In genomic region chr10:97774811-97775294, GRCh38 we compare ENCODE assay signal across 21 cellular contexts. TPM values are rescaled to one million over a fixed set of nuclear protein-coding genes. Genes with fewer than 3 reads are reported as not detected.
DNase-seq lines count a peak whose midpoint lies in the region; ATAC-seq, FAIRE-seq and TF ChIP-seq lines count a peak whose summit lies in the region.
"Had no signal": no experiment of that assay in that cellular context is flagged by ENCODE, and none has a peak within 500 bp of the region (broad histone marks: within the 10 kb centered on the region; RNA-seq: fewer than 3 reads in every experiment).

No MANE protein-coding gene starts in this region.

- peaks cover 33% of the 10 kb centered on the region for H3K27me3 Mint-ChIP-seq in MCF 10A (ENCODE audit: insufficient read depth, unreplicated experiment)

- WGBS in small intestine, 3 donors = 19 to 60% (median 32%) methylated on average over 10 of the region's 10 CpGs

- H3K36me3 ChIP-seq in left lung (no peaks in the 10 kb centered on the region), small intestine (ENCODE audit: control insufficient read depth in 2 of 2, insufficient read depth in 2 of 2, low read length in 2 of 2) (no peaks in the 10 kb centered on the region)

- H3K9me3 ChIP-seq in left lung = no peaks in the 10 kb centered on the region
- no peaks in the 10 kb centered on the region for H3K9me3 ChIP-seq in small intestine (ENCODE audit: control insufficient read depth, low read depth)

- no peak overlapping the region for H3K27ac ChIP-seq in left lung
- H3K27ac ChIP-seq in small intestine (ENCODE audit: low read depth in 1 of 2, low read length in 1 of 2) = no peak overlapping the region

- H3K27ac Mint-ChIP-seq in MCF 10A (ENCODE audit: low read depth, unreplicated experiment) = no peak overlapping the region

- H3K36me3 Mint-ChIP-seq in MCF 10A (ENCODE audit: insufficient read depth, unreplicated experiment) = no peaks in the 10 kb centered on the region

- peaks cover 25 to 51% of the 10 kb centered on the region in 2 donors for H3K27me3 ChIP-seq in left lung
- peaks cover 0 to 17% of the 10 kb centered on the region in 2 donors for H3K27me3 ChIP-seq in small intestine (ENCODE audit: control insufficient read depth in 2 of 2, insufficient read depth in 2 of 2, low read length in 2 of 2)

- POLR2A ChIA-PET in MCF 10A (lab: Yijun Ruan, JAX) = interaction anchor here (0.6 to 1.4 kb wide), 2 partner anchors 30 to 86 kb away, joined by 3 read pairs; no protein-coding TSS in a partner anchor

- intact Hi-C loops in MCF 10A (cut with micrococcal nuclease) (no loop called here), left lung (cut with DNase I) (no loop called here)

- ATAC-seq in left lung (peak; percentile 78), omental fat pad (ENCODE audit: low FRiP score) (no peak), HG03039 (IDR thresholded peaks at IDR 0.05; ENCODE audit: unreplicated experiment) (no peak)
- ATAC-seq: K562 had no signal

- DNase-seq in DMS53 treated with DMSO at 0.1 percent for 48 hours (lab: John Stamatoyannopoulos, UW; ENCODE audit: unreplicated experiment) (peak; percentile 31), MCF 10A (ENCODE audit: unreplicated experiment) (peak; percentile 21), left lung (peak in 1 of 2 donors; percentile 65), small intestine (peak; percentile 69), omental fat pad (ENCODE audit: low spot score) (no peak), NCI-H510A treated with DMSO at 0.1 percent for 48 hours (lab: John Stamatoyannopoulos, UW) (no peak), KBM-7 (no peak)
- DNase-seq: DMS79, HCEC 1CT, NCI-H1092, NCI-H2107, NCI-H226, NCI-H748 treated with DMSO at 0.1 percent for 48 hours, SHP77 had no signal

- H3K9me3 Mint-ChIP-seq in MCF 10A (ENCODE audit: unreplicated experiment) = no peaks in the 10 kb centered on the region

- in situ Hi-C loops in KBM-7 (cut with MboI; ENCODE audit: low pct_unique_long_range_greater_than_20kb, low sequenced_read_pairs) = no loop called here

- H3K4me3 Mint-ChIP-seq in MCF 10A (ENCODE audit: unreplicated experiment) = no peak overlapping the region

- CTCF ChIA-PET in MCF 10A (lab: Yijun Ruan, JAX) = interaction anchor here (0.6 to 1.9 kb wide), 4 partner anchors 16 to 267 kb away, joined by 3 to 8 read pairs (median 4); no protein-coding TSS in a partner anchor

- TF ChIP-seq CTCF in MCF 10A (IDR thresholded peaks at IDR 0.05; ENCODE audit: unreplicated experiment) (no peak), left lung (IDR thresholded peaks at IDR 0.05) (no peak), omental fat pad (IDR thresholded peaks at IDR 0.05) (no peak)

- no peaks in the 10 kb centered on the region for H3K4me1 Mint-ChIP-seq in MCF 10A (ENCODE audit: insufficient read depth, unreplicated experiment)

- BruUV-seq in MCF 10A (replicated peaks; lab: Mats Ljungman, UMichigan) = no TSS peak

- no peak overlapping the region for H3K4me3 ChIP-seq in left lung
- H3K4me3 ChIP-seq in small intestine (ENCODE audit: low read depth in 1 of 2, low read length in 2 of 2) = no peak overlapping the region
- H3K4me3 ChIP-seq: K562 had no signal

- H3K4me1 ChIP-seq in left lung (peaks cover 3 to 8% of the 10 kb centered on the region in 2 donors), small intestine (ENCODE audit: control insufficient read depth in 2 of 2, insufficient read depth in 1 of 2, low read depth in 1 of 2, low read length in 1 of 2) (peaks cover 0 to 8% of the 10 kb centered on the region in 2 donors)

- no peak for FAIRE-seq in small intestine (lab: Jason Lieb, UNC)
- FAIRE-seq: A204.1, G401.6, GM12891, GM19239, K562 had no signal

RNA-seq across cellular contexts. Expression of gene SFRP5, which starts 3.1 kb away (rescaled TPM):
- total RNA-seq in MCF 10A (2022) (not detected in 2 replicates), left lung (1 to 10 TPM in 1 of 2 donors, under 1 TPM in 1; 0.24 to 1.9 TPM), omental fat pad (1 to 10 TPM in 1 of 4 donors, under 1 TPM in 2, not detected in 1; 0.56 to 4.1 (median 0.60) TPM)
- 100 to 1,000 TPM in 1 of 3 donors, 10 to 100 TPM in 2; 41.7 to 110 (median 65.9) TPM for polyA plus RNA-seq in small intestine
- total RNA-seq: HT1080 had no signal

RNA-seq across cellular contexts. Expression of gene ZFYVE27, which starts 37.9 kb away (rescaled TPM):
- total RNA-seq in MCF 10A (2022) = 25.7 and 28.7 TPM in 2 replicates
- total RNA-seq in left lung = 10 to 100 TPM; 20.6 to 23.2 TPM
- polyA plus RNA-seq in small intestine = 10 to 100 TPM; 21.6 to 30.7 (median 28.6) TPM
- 10 to 100 TPM; 17.9 to 27.1 (median 20.7) TPM for total RNA-seq in omental fat pad

Comparison
In these comparisons a context has a peak if more than half of its experiments do, and no peak if none do; other contexts are left out.
1. DNase-seq: peak in DMS53 treated with DMSO at 0.1 percent for 48 hours (single experiment), MCF 10A (single experiment) and small intestine (single experiment); none in omental fat pad (single experiment), NCI-H510A treated with DMSO at 0.1 percent for 48 hours (single experiment) and KBM-7 (single experiment).